In genomic region chr15:91529534-91529933, GRCh38 we compare ENCODE assay signal across 19 cellular contexts.
DNase-seq lines count a peak whose midpoint lies in the region; ATAC-seq lines count a peak whose summit lies in the region.
"Had no signal": no experiment of that assay in that cellular context is flagged by ENCODE, and none has a peak within 500 bp of the region (broad histone marks: within the 10 kb centered on the region; RNA-seq: fewer than 3 reads in every experiment).

No MANE protein-coding gene starts in this region.

- no peaks in the 10 kb centered on the region for H3K4me1 ChIP-seq in CD4-positive, CD25-positive, alpha-beta regulatory T cell (ENCODE audit: control insufficient read depth, insufficient read depth, low read length, poor library complexity, severe bottlenecking)
- H3K4me1 ChIP-seq: SJCRH30 had no signal

- H3K9me3 Mint-ChIP-seq in CD4-positive, CD25-positive, alpha-beta regulatory T cell = peaks cover 0 to 2% (median 0%) of the 10 kb centered on the region in 7 donors
- H3K9me3 Mint-ChIP-seq: CD8-positive, alpha-beta T cell; T-helper 2 cell treated with Interferon-gamma antibody and Interleukin-4, amounts not matched to agents 5 μg/mL and 100 μg/mL, for 36 hours had no signal

- no peaks in the 10 kb centered on the region for H3K36me3 ChIP-seq in CD4-positive, CD25-positive, alpha-beta regulatory T cell (ENCODE audit: control insufficient read depth, insufficient read depth, low read length)
- H3K36me3 ChIP-seq: SJCRH30 had no signal

- no peak overlapping the region for H3K4me3 Mint-ChIP-seq in CD4-positive, CD25-positive, alpha-beta regulatory T cell
- H3K4me3 Mint-ChIP-seq in T-helper 17 cell = no peak overlapping the region
- H3K4me3 Mint-ChIP-seq: CD8-positive, alpha-beta T cell; T-helper 2 cell treated with Interferon-gamma antibody and Interleukin-4, amounts not matched to agents 5 μg/mL and 100 μg/mL, for 36 hours had no signal

- H3K9me3 ChIP-seq in CD4-positive, CD25-positive, alpha-beta regulatory T cell (ENCODE audit: control insufficient read depth in 2 of 2, low read length in 2 of 2) = no peaks in the 10 kb centered on the region
- no peaks in the 10 kb centered on the region for H3K9me3 ChIP-seq in T-helper 17 cell (ENCODE audit: control insufficient read depth, low read length, poor library complexity, severe bottlenecking)
- H3K9me3 ChIP-seq: SJCRH30 had no signal

- H3K27me3 ChIP-seq in CD4-positive, CD25-positive, alpha-beta regulatory T cell (ENCODE audit: control insufficient read depth, insufficient read depth, low read length) = no peaks in the 10 kb centered on the region
- H3K27me3 ChIP-seq: SJCRH30 had no signal

- DNase-seq in NCI-H1694 treated with DMSO at 0.1 percent for 48 hours (lab: John Stamatoyannopoulos, UW) = peak; percentile 26
- DNase-seq in NCI-H1694 (lab: John Stamatoyannopoulos, UW) = no peak
- peak in 2 of 3 donors; percentile 4 to 83 for DNase-seq in CD4-positive, CD25-positive, alpha-beta regulatory T cell
- DNase-seq in NCI-H69 (lab: John Stamatoyannopoulos, UW) = peak; percentile 58
- peak; percentile 64 for DNase-seq in left kidney (ENCODE audit: low read depth, low spot score)
- DNase-seq in T-helper 17 cell = no peak
- DNase-seq in T-helper 9 cell = no peak
- no peak for DNase-seq in NCI-H2227 treated with DMSO at 0.1 percent for 48 hours (lab: John Stamatoyannopoulos, UW)
- DNase-seq: 8988T; CD8-positive, alpha-beta T cell; NCI-H1092; NCI-H146; NCI-H524; PC-3; SJCRH30 had no signal

- no peak overlapping the region for H3K4me3 ChIP-seq in CD4-positive, CD25-positive, alpha-beta regulatory T cell (ENCODE audit: low read depth, low read length)
- H3K4me3 ChIP-seq: SJCRH30 had no signal

- H3K27ac ChIP-seq in CD4-positive, CD25-positive, alpha-beta regulatory T cell (ENCODE audit: insufficient read depth, low read length, poor library complexity, severe bottlenecking) = no peak overlapping the region
- H3K27ac ChIP-seq: KMS-11, RWPE1, SJCRH30 had no signal

- peak; percentile 79 for ATAC-seq in CD4-positive, CD25-positive, alpha-beta regulatory T cell (ENCODE audit: low read depth in 2 of 2)
- ATAC-seq in T-helper 17 cell = no peak
- ATAC-seq: CD8-positive, alpha-beta T cell; HepG2; PC-3 had no signal

- peaks cover 0 to 23% (median 10%) of the 10 kb centered on the region in 4 donors for H3K4me1 Mint-ChIP-seq in CD4-positive, CD25-positive, alpha-beta regulatory T cell
- peaks cover 10% of the 10 kb centered on the region for H3K4me1 Mint-ChIP-seq in T-helper 17 cell

- H3K27me3 Mint-ChIP-seq in CD4-positive, CD25-positive, alpha-beta regulatory T cell = peaks cover 4% of the 10 kb centered on the region
- H3K27me3 Mint-ChIP-seq in T-helper 17 cell = peaks cover 48% of the 10 kb centered on the region

- H3K36me3 Mint-ChIP-seq in CD4-positive, CD25-positive, alpha-beta regulatory T cell = no peaks in the 10 kb centered on the region
- no peaks in the 10 kb centered on the region for H3K36me3 Mint-ChIP-seq in T-helper 17 cell (ENCODE audit: low read depth)
- H3K36me3 Mint-ChIP-seq: CD8-positive, alpha-beta T cell had no signal

- peak overlapping the region in 1 of 3 donors; percentile 87 for H3K27ac Mint-ChIP-seq in CD4-positive, CD25-positive, alpha-beta regulatory T cell
- H3K27ac Mint-ChIP-seq in T-helper 17 cell = no peak overlapping the region
- H3K27ac Mint-ChIP-seq: CD8-positive, alpha-beta T cell; T-helper 2 cell treated with Interferon-gamma antibody and Interleukin-4, amounts not matched to agents 5 μg/mL and 100 μg/mL, for 36 hours had no signal

Comparison
In these comparisons a context has a peak if more than half of its experiments do, and no peak if none do; other contexts are left out.
1. DNase-seq: peak in NCI-H1694 treated with DMSO at 0.1 percent for 48 hours (single experiment), CD4-positive, CD25-positive, alpha-beta regulatory T cell (2 of 3), NCI-H69 (single experiment) and left kidney (single experiment); none in NCI-H1694 (single experiment), T-helper 17 cell (0 of 3), T-helper 9 cell (single experiment) and NCI-H2227 treated with DMSO at 0.1 percent for 48 hours (single experiment).